24 cellular contexts compared by ENCODE assay signal in the genomic region with DNA sequence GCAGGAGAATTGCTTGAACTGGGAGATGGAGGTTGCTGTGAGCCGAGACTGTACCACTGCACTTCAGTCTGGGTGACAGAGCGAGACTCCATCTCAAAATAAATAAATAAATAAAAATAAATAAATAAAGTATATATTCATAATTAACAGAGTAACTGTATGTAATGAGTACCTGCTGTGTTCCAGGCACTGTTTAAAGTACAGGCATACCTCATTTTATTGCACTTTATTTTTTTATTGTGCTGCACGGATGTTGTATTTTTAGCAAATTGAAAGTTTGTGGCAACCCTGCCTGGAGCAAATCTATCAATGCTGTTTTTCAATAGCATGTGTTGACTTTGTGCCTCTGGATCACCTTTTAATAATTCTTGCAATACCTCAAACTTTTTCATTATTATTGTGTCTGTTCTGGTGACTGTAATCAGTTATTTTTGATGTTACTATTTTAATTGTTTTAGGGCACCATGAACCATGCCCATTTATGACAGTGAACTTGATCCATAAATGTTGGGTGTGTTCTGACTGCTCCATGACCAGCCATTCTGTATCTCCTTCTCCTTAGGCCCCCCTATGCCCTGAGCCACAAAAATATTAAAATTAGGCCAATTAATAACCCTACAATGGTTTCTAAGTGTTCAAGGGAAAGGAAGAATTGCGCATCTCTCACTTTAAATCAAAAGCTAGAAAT. TPM values are rescaled to one million over a fixed set of nuclear protein-coding genes. Genes with fewer than 3 reads are reported as not detected.
DNase-seq lines count a peak whose midpoint lies in the region; ATAC-seq and TF ChIP-seq lines count a peak whose summit lies in the region.
"Had no signal": no experiment of that assay in that cellular context is flagged by ENCODE, and none has a peak within 500 bp of the region (broad histone marks: within the 10 kb centered on the region; RNA-seq: fewer than 3 reads in every experiment).

No MANE protein-coding gene starts in this region.

- no peak for TF ChIP-seq CTCF in esophagus muscularis mucosa (IDR thresholded peaks at IDR 0.05)

- no peak for ATAC-seq in activated CD8-positive, alpha-beta memory T cell treated with anti-CD3 and anti-CD28 coated beads, Interleukin-2, amount 10 ng/mL, durations not matched to agents 7 days and 5 days
- no peak for ATAC-seq in stimulated activated naive CD8-positive, alpha-beta T cell treated with anti-CD3 and anti-CD28 coated beads, Interleukin-15, amount 100 ng/mL, for 72 hours
- ATAC-seq: Right ventricle myocardium inferior had no signal

- H3K4me3 ChIP-seq in esophagus muscularis mucosa: no peak overlapping the region
- H3K4me3 ChIP-seq: GM23248, PC-9, SJSA1 had no signal

- H3K27me3 Mint-ChIP-seq in activated CD8-positive, alpha-beta memory T cell treated with anti-CD3 and anti-CD28 coated beads, Interleukin-2, amount 10 ng/mL, durations not matched to agents 7 days and 5 days: no peaks in the 10 kb centered on the region
- no peaks in the 10 kb centered on the region for H3K27me3 Mint-ChIP-seq in activated naive CD8-positive, alpha-beta T cell
- H3K27me3 Mint-ChIP-seq in stimulated activated naive CD8-positive, alpha-beta T cell treated with anti-CD3 and anti-CD28 coated beads, Interleukin-15, amount 100 ng/mL, for 72 hours: no peaks in the 10 kb centered on the region

- no peak for TF ChIP-seq POLR2A in esophagus muscularis mucosa (IDR thresholded peaks at IDR 0.05; ENCODE audit: low read depth)

- CTCF ChIA-PET in activated CD8-positive, alpha-beta memory T cell treated with anti-CD3 and anti-CD28 coated beads, Interleukin-2, amount 10 ng/mL, durations not matched to agents 7 days and 5 days (lab: Charles Lee): interaction anchor here (0.7 to 1.4 kb wide), 4 partner anchors 9 to 32 kb away, joined by 3 to 8 read pairs (median 4); no protein-coding TSS in a partner anchor

- peak overlapping the region; percentile 80 for H3K27ac Mint-ChIP-seq in activated CD8-positive, alpha-beta memory T cell treated with anti-CD3 and anti-CD28 coated beads, Interleukin-2, amount 10 ng/mL, durations not matched to agents 7 days and 5 days
- H3K27ac Mint-ChIP-seq in activated naive CD8-positive, alpha-beta T cell: peak overlapping the region; percentile 99
- peak overlapping the region in 1 of 2 donors; percentile 15 for H3K27ac Mint-ChIP-seq in stimulated activated naive CD8-positive, alpha-beta T cell treated with anti-CD3 and anti-CD28 coated beads, Interleukin-15, amount 100 ng/mL, for 72 hours
- H3K27ac Mint-ChIP-seq: B cell had no signal

- intact Hi-C loops in esophagus muscularis mucosa (cut with DNase I): no loop called here

- peaks cover 83% of the 10 kb centered on the region for H3K4me1 Mint-ChIP-seq in activated CD8-positive, alpha-beta memory T cell treated with anti-CD3 and anti-CD28 coated beads, Interleukin-2, amount 10 ng/mL, durations not matched to agents 7 days and 5 days
- H3K4me1 Mint-ChIP-seq in activated naive CD8-positive, alpha-beta T cell (ENCODE audit: low read depth): peaks cover 87% of the 10 kb centered on the region
- H3K4me1 Mint-ChIP-seq in stimulated activated naive CD8-positive, alpha-beta T cell treated with anti-CD3 and anti-CD28 coated beads, Interleukin-15, amount 100 ng/mL, for 72 hours: peaks cover 95% of the 10 kb centered on the region
- H3K4me1 Mint-ChIP-seq: B cell had no signal

- no peaks in the 10 kb centered on the region for H3K9me3 Mint-ChIP-seq in activated CD8-positive, alpha-beta memory T cell treated with anti-CD3 and anti-CD28 coated beads, Interleukin-2, amount 10 ng/mL, durations not matched to agents 7 days and 5 days (ENCODE audit: low read depth)
- H3K9me3 Mint-ChIP-seq in activated naive CD8-positive, alpha-beta T cell (ENCODE audit: low read depth): peaks cover 4% of the 10 kb centered on the region
- H3K9me3 Mint-ChIP-seq in stimulated activated naive CD8-positive, alpha-beta T cell treated with anti-CD3 and anti-CD28 coated beads, Interleukin-15, amount 100 ng/mL, for 72 hours: peaks cover 0 to 5% of the 10 kb centered on the region in 2 donors

- no peak overlapping the region for H3K27ac ChIP-seq in esophagus muscularis mucosa (replicated peaks in 1 of 4)
- H3K27ac ChIP-seq: 22Rv1, C4-2B, GM23248, PC-9, SJSA1 had no signal

- TF ChIP-seq EP300 in esophagus muscularis mucosa (IDR thresholded peaks at IDR 0.05): no peak

- peaks cover 55% of the 10 kb centered on the region for H3K36me3 Mint-ChIP-seq in activated CD8-positive, alpha-beta memory T cell treated with anti-CD3 and anti-CD28 coated beads, Interleukin-2, amount 10 ng/mL, durations not matched to agents 7 days and 5 days
- H3K36me3 Mint-ChIP-seq in activated naive CD8-positive, alpha-beta T cell: peaks cover 16% of the 10 kb centered on the region

- H3K4me1 ChIP-seq in esophagus muscularis mucosa: no peaks in the 10 kb centered on the region
- H3K4me1 ChIP-seq: SJSA1 had no signal

- no peaks in the 10 kb centered on the region for H3K36me3 ChIP-seq in esophagus muscularis mucosa
- H3K36me3 ChIP-seq: SJSA1 had no signal

- H3K9me3 ChIP-seq in esophagus muscularis mucosa: peaks cover 0 to 8% (median 4%) of the 10 kb centered on the region in 4 donors
- H3K9me3 ChIP-seq: SJSA1 had no signal

- peak overlapping the region; percentile 59 for H3K4me3 Mint-ChIP-seq in activated CD8-positive, alpha-beta memory T cell treated with anti-CD3 and anti-CD28 coated beads, Interleukin-2, amount 10 ng/mL, durations not matched to agents 7 days and 5 days
- peak overlapping the region; percentile 87 for H3K4me3 Mint-ChIP-seq in activated naive CD8-positive, alpha-beta T cell
- H3K4me3 Mint-ChIP-seq in stimulated activated naive CD8-positive, alpha-beta T cell treated with anti-CD3 and anti-CD28 coated beads, Interleukin-15, amount 100 ng/mL, for 72 hours: peak overlapping the region; percentile 30 to 37
- H3K4me3 Mint-ChIP-seq: B cell had no signal

- 93% methylated on average over 4 of the region's 4 CpGs for WGBS in esophagus muscularis mucosa

- H3K27me3 ChIP-seq in esophagus muscularis mucosa: peaks cover 0 to 26% (median 1%) of the 10 kb centered on the region in 4 donors

- no peak for DNase-seq in activated CD8-positive, alpha-beta memory T cell treated with anti-CD3 and anti-CD28 coated beads, Interleukin-2, amount 10 ng/mL, durations not matched to agents 7 days and 5 days
- DNase-seq in activated CD8-positive, alpha-beta memory T cell treated with anti-CD3 and anti-CD28 coated beads for 24 hours: no peak
- DNase-seq in esophagus muscularis mucosa (ENCODE audit: extremely low spot score) (peak; percentile 3), NCI-H82 treated with DMSO at 0.1 percent for 48 hours (lab: John Stamatoyannopoulos, UW; ENCODE audit: unreplicated experiment) (no peak), CD1c-positive myeloid dendritic cell (ENCODE audit: extremely low spot score) (no peak)
- DNase-seq in stimulated activated naive CD8-positive, alpha-beta T cell treated with anti-CD3 and anti-CD28 coated beads, Interleukin-15, amount 100 ng/mL, for 72 hours: no peak
- DNase-seq in stimulated activated CD4-positive, alpha-beta T cell treated with anti-CD3 and anti-CD28 coated beads, Interleukin-1b, Interleukin-23, amount 100 ng/mL, for 48 hours: no peak
- DNase-seq: GM23248, H7, IMR-90, KG1, MM.1S, NCI-H2029, NCI-H446 treated with DMSO at 0.1 percent for 48 hours, NCI-H526, NCI-H82, PC-9 had no signal

RNA-seq across cellular contexts. Expression of a gene that starts 27.5 kb away (rescaled TPM):
- 100 to 1,000 TPM; 686 to 756 TPM for total RNA-seq in activated CD8-positive, alpha-beta memory T cell treated with anti-CD3 and anti-CD28 coated beads, Interleukin-2, amount 10 ng/mL, durations not matched to agents 7 days and 5 days
- 1 to 10 TPM in 3 of 4 donors, under 1 TPM in 1; 0.83 to 5.5 (median 1.1) TPM for total RNA-seq in esophagus muscularis mucosa
- total RNA-seq: H7, IMR-90, RPMI7951, SJSA1 had no signal

RNA-seq across cellular contexts. Expression of a gene that starts 43.4 kb away (rescaled TPM):
- 100 to 1,000 TPM; 296 to 396 TPM for total RNA-seq in activated CD8-positive, alpha-beta memory T cell treated with anti-CD3 and anti-CD28 coated beads, Interleukin-2, amount 10 ng/mL, durations not matched to agents 7 days and 5 days
- total RNA-seq in esophagus muscularis mucosa: 1 to 10 TPM in 2 of 4 donors, under 1 TPM in 1, not detected in 1; 0.65 to 4.3 (median 2.0) TPM
- total RNA-seq: B cell, GM23248, IMR-90, PC-9, RPMI7951, SJSA1 had no signal

Comparison
In these comparisons a context has a peak if more than half of its experiments do, and no peak if none do; other contexts are left out.
1. H3K4me3 Mint-ChIP-seq: peak in every context shown above with its lines; median percentile 87 in activated naive CD8-positive, alpha-beta T cell; 59 in activated CD8-positive, alpha-beta memory T cell treated with anti-CD3 and anti-CD28 coated beads, Interleukin-2, amount 10 ng/mL, durations not matched to agents 7 days and 5 days; 34 in stimulated activated naive CD8-positive, alpha-beta T cell treated with anti-CD3 and anti-CD28 coated beads, Interleukin-15, amount 100 ng/mL, for 72 hours.
2. RNA of a gene that starts 27.5 kb away (total RNA-seq): 686 to 756 TPM in activated CD8-positive, alpha-beta memory T cell treated with anti-CD3 and anti-CD28 coated beads, Interleukin-2, amount 10 ng/mL, durations not matched to agents 7 days and 5 days; 0.83 to 5.5 TPM in esophagus muscularis mucosa; every median in the first group is over 100 times any median in the second.
3. RNA of a gene that starts 43.4 kb away (total RNA-seq): 296 to 396 TPM in activated CD8-positive, alpha-beta memory T cell treated with anti-CD3 and anti-CD28 coated beads, Interleukin-2, amount 10 ng/mL, durations not matched to agents 7 days and 5 days; 0.65 to 4.3 TPM in esophagus muscularis mucosa; every median in the first group is over 10 times any median in the second.